ENCODE assay signal across 20 cellular contexts in the genomic region with DNA sequence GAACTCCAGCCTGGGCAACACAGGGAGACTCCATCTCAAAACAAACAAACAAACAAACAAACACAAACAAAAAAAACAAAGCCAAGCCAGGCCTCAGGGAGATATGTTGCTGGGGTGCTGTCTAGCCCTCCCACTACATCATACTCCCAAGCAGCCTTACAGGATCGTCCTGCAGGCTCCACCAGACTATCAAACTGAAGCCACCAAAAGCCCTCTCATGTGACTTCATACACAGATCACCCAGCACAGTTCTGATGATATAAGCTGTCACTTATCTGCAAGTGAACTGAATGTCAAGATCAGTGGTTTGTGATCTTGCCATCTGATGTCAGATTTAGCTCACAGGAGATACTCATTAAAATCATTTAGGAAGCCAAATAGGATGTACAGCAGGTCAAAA. TPM values are rescaled to one million over a fixed set of nuclear protein-coding genes. Genes with fewer than 3 reads are reported as not detected.
A peak's percentile ranks its signal among the peaks of the same experiment; 100 is the strongest.
DNase-seq lines count a peak whose midpoint lies in the region; ATAC-seq and TF ChIP-seq lines count a peak whose summit lies in the region.
"Had no signal": no experiment of that assay in that cellular context is flagged by ENCODE, and none has a peak within 500 bp of the region (broad histone marks: within the 10 kb centered on the region; RNA-seq: fewer than 3 reads in every experiment).

No MANE protein-coding gene starts in this region.

- DNase-seq in Right ventricle myocardium superior, result no peak
- no peak for DNase-seq in right atrium auricular region (ENCODE audit: low spot score)
- DNase-seq in left ventricle myocardium superior, result no peak
- DNase-seq in activated CD4-positive, CD25-positive, alpha-beta regulatory T cell (lab: John Stamatoyannopoulos, UW), result no peak
- DNase-seq in COR-L47 (lab: John Stamatoyannopoulos, UW), result no peak
- DNase-seq: 8988T; ACHN; BE2C; Caco-2; CD4-positive, alpha-beta memory T cell; DMS153; DND-41; GOT3; HFFc6 had no signal

- no peak overlapping the region for H3K4me3 ChIP-seq in right atrium auricular region
- H3K4me3 ChIP-seq: A549; BLaER1 treated with 17β-estradiol and CSF1 and Interleukin-3, amounts not matched to agents 10 nM and 100 nM; HAP-1 had no signal

- no peaks in the 10 kb centered on the region for H3K27me3 ChIP-seq in right atrium auricular region
- H3K27me3 ChIP-seq: BE2C; BLaER1 treated with 17β-estradiol and CSF1 and Interleukin-3, amounts not matched to agents 10 nM and 100 nM had no signal

- H3K27ac ChIP-seq in right atrium auricular region (no peak overlapping the region), C4-2B (peak overlapping the region; percentile 21; the same call in 1 of the 2 replicates), VCaP (peak overlapping the region; percentile 15; the same call in 1 of the 2 replicates)
- H3K27ac ChIP-seq: A549 had no signal

- ATAC-seq in Right ventricle myocardium superior (ENCODE audit: poor library complexity), result peak; percentile 38
- ATAC-seq in left ventricle myocardium superior, result peak; percentile 12
- ATAC-seq in HG03439 (IDR thresholded peaks at IDR 0.05; ENCODE audit: unreplicated experiment), result no peak
- ATAC-seq: A549 had no signal

- TF ChIP-seq CTCF in right atrium auricular region (IDR thresholded peaks at IDR 0.05) (no peak), C4-2B (conservative IDR thresholded peaks at IDR 0.05) (no peak), VCaP (conservative IDR thresholded peaks at IDR 0.05) (no peak)

- intact Hi-C loops in Right ventricle myocardium superior (cut with DNase I), result no loop called here
- intact Hi-C loops in left ventricle myocardium superior (cut with micrococcal nuclease), result no loop called here

- H3K9me3 ChIP-seq in right atrium auricular region, result no peaks in the 10 kb centered on the region
- H3K9me3 ChIP-seq: A549, BE2C, Caco-2, HAP-1 had no signal

- H3K4me1 ChIP-seq in right atrium auricular region, result peaks cover 0 to 7% of the 10 kb centered on the region in 2 donors
- H3K4me1 ChIP-seq: A549, BE2C, Caco-2, HAP-1 had no signal

- H3K36me3 ChIP-seq in right atrium auricular region, result no peaks in the 10 kb centered on the region

RNA-seq across cellular contexts. Expression of gene WDR41, which starts 43.3 kb away (rescaled TPM):
- total RNA-seq in Right ventricle myocardium superior (23.8 TPM), right atrium auricular region (10 to 100 TPM; 24.6 to 26.1 TPM), left ventricle myocardium superior (27.3 TPM)

Comparison
In these comparisons a context has a peak if more than half of its experiments do, and no peak if none do; other contexts are left out.
1. H3K27ac ChIP-seq: peak in C4-2B (single experiment) and VCaP (single experiment); none in right atrium auricular region (0 of 2).